In the genomic region with DNA sequence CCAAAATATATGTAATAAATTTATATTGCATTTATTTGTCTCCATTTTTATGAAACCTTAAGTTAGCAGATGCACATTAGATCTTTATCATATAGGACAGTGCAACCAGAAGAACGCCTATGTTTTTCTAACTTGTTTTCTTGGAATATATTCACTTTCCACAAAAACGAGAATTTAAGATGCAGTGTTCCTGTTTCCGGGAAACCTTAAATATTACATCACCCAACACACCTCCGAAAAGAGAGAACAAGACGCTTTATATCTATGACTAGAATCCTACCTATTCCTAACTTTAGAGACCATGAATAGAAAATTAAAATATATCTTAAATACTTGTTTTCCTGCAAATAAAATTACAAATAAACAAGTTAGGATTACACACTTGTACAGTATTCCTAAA, we compare ENCODE assay signal across 10 cellular contexts.
A peak's percentile ranks its signal among the peaks of the same experiment; 100 is the strongest.
DNase-seq lines count a peak whose midpoint lies in the region; ATAC-seq, FAIRE-seq and TF ChIP-seq lines count a peak whose summit lies in the region.
"Had no signal": no experiment of that assay in that cellular context is flagged by ENCODE, and none has a peak within 500 bp of the region (broad histone marks: within the 10 kb centered on the region; RNA-seq: fewer than 3 reads in every experiment).

No MANE protein-coding gene starts in this region.

- H3K27me3 Mint-ChIP-seq in T-helper 1 cell treated with Interleukin-12 subunit alpha and Interleukin-12 subunit beta and Interleukin-4 antibody, amounts not matched to agents 30 μg/mL and 1 μg/mL, for 36 hours (ENCODE audit: low read depth), result no peaks in the 10 kb centered on the region
- no peaks in the 10 kb centered on the region for H3K27me3 Mint-ChIP-seq in central memory CD8-positive, alpha-beta T cell

- peaks cover 14% of the 10 kb centered on the region for H3K4me1 ChIP-seq in neuron (ENCODE audit: insufficient read depth, low read length)

- peaks cover 6% of the 10 kb centered on the region for H3K36me3 Mint-ChIP-seq in T-helper 1 cell treated with Interleukin-12 subunit alpha and Interleukin-12 subunit beta and Interleukin-4 antibody, amounts not matched to agents 30 μg/mL and 1 μg/mL, for 36 hours (ENCODE audit: low read depth)
- peaks cover 19% of the 10 kb centered on the region for H3K36me3 Mint-ChIP-seq in central memory CD8-positive, alpha-beta T cell (ENCODE audit: insufficient read depth)

- no peaks in the 10 kb centered on the region for H3K9me3 ChIP-seq in neuron (ENCODE audit: low read length)
- H3K9me3 ChIP-seq: thoracic aorta had no signal

- no peak for DNase-seq in T-helper 1 cell
- DNase-seq in NB4 (ENCODE audit: low read depth), result no peak
- DNase-seq in central memory CD8-positive, alpha-beta T cell (ENCODE audit: low spot score in 2 of 2), result no peak
- DNase-seq in stimulated activated CD4-positive, alpha-beta T cell treated with anti-CD3 and anti-CD28 coated beads, Interleukin-2, amount 100 ng/mL, for 24 hours, result no peak
- no peak for DNase-seq in H54 (ENCODE audit: insufficient read length, low spot score)
- DNase-seq: cortex of kidney had no signal

- TF ChIP-seq CTCF in NB4 (IDR thresholded peaks at IDR 0.05; ENCODE audit: low read depth, low read length), result no peak

- peak overlapping the region; percentile 91 for H3K4me3 Mint-ChIP-seq in T-helper 1 cell treated with Interleukin-12 subunit alpha and Interleukin-12 subunit beta and Interleukin-4 antibody, amounts not matched to agents 30 μg/mL and 1 μg/mL, for 36 hours
- peak overlapping the region; percentile 92 for H3K4me3 Mint-ChIP-seq in central memory CD8-positive, alpha-beta T cell

- peak overlapping the region; percentile 88 for H3K4me3 ChIP-seq in NB4 (ENCODE audit: low read depth, low read length)
- H3K4me3 ChIP-seq in neuron (ENCODE audit: low read length), result peak overlapping the region; percentile 88

- H3K9me3 Mint-ChIP-seq in T-helper 1 cell treated with Interleukin-12 subunit alpha and Interleukin-12 subunit beta and Interleukin-4 antibody, amounts not matched to agents 30 μg/mL and 1 μg/mL, for 36 hours, result no peaks in the 10 kb centered on the region
- H3K9me3 Mint-ChIP-seq in central memory CD8-positive, alpha-beta T cell, result no peaks in the 10 kb centered on the region

- peak overlapping the region; percentile 75 for H3K27ac Mint-ChIP-seq in T-helper 1 cell treated with Interleukin-12 subunit alpha and Interleukin-12 subunit beta and Interleukin-4 antibody, amounts not matched to agents 30 μg/mL and 1 μg/mL, for 36 hours
- no peak overlapping the region for H3K27ac Mint-ChIP-seq in central memory CD8-positive, alpha-beta T cell (ENCODE audit: low read depth)

- no peak overlapping the region for H2AFZ ChIP-seq in neuron (ENCODE audit: low read depth, low read length)

- ATAC-seq in central memory CD8-positive, alpha-beta T cell (replicated peaks; ENCODE audit: extremely low read depth, poor library complexity, severe bottlenecking), result no peak
- ATAC-seq in GM19452 (IDR thresholded peaks at IDR 0.05; ENCODE audit: unreplicated experiment), result no peak

- TF ChIP-seq POLR2A in NB4 (IDR thresholded peaks at IDR 0.05; ENCODE audit: extremely low read depth, insufficient read length), result no peak
- no peak for TF ChIP-seq POLR2A in H54 (IDR thresholded peaks at IDR 0.05; ENCODE audit: low read depth, low read length)

- no peak for FAIRE-seq in H54 (lab: Jason Lieb, UNC)

- H3K36me3 ChIP-seq in neuron (ENCODE audit: insufficient read depth, low read length), result no peaks in the 10 kb centered on the region
- H3K36me3 ChIP-seq: thoracic aorta had no signal

- H3K27me3 ChIP-seq in neuron (ENCODE audit: insufficient read depth, low read length), result no peaks in the 10 kb centered on the region

- peaks cover 36% of the 10 kb centered on the region for H3K4me1 Mint-ChIP-seq in T-helper 1 cell treated with Interleukin-12 subunit alpha and Interleukin-12 subunit beta and Interleukin-4 antibody, amounts not matched to agents 30 μg/mL and 1 μg/mL, for 36 hours (ENCODE audit: low read depth)
- peaks cover 20% of the 10 kb centered on the region for H3K4me1 Mint-ChIP-seq in central memory CD8-positive, alpha-beta T cell
